In genomic region chr1:9538669-9539164, GRCh38 we compare ENCODE assay signal across 1 cellular context.
A peak's percentile ranks its signal among the peaks of the same experiment; 100 is the strongest.
TF ChIP-seq lines count a peak whose summit lies in the region.

No MANE protein-coding gene starts in this region.

TF ChIP-seq in GM12878, 131 proteins besides CTCF, POLR2A, EP300 and RAD21:
- TF ChIP-seq ZNF687 (IDR thresholded peaks at IDR 0.05) (no peak), E2F4 (IDR thresholded peaks at IDR 0.05; ENCODE audit: low read depth, low read length) (no peak), NFIC (IDR thresholded peaks at IDR 0.05; ENCODE audit: low read depth, low read length) (no peak), HDGF (IDR thresholded peaks at IDR 0.05) (0 out of 2 replicates have a peak, but pooled peaks have one; percentile 19), MLLT1 (IDR thresholded peaks at IDR 0.05) (peak; percentile 95), KDM1A (IDR thresholded peaks at IDR 0.05; ENCODE audit: borderline replicate concordance) (no peak), FOXK2 (IDR thresholded peaks at IDR 0.05) (no peak), HCFC1 (IDR thresholded peaks at IDR 0.05; ENCODE audit: low read length) (no peak), MEF2B (IDR thresholded peaks at IDR 0.05; ENCODE audit: partially characterized antibody, poor library complexity, severe bottlenecking) (peak; percentile 23), ZNF207 (IDR thresholded peaks at IDR 0.05; ENCODE audit: borderline replicate concordance) (peak; percentile 19; the same call in 1 of the 2 replicates), SIX5 (IDR thresholded peaks at IDR 0.05; ENCODE audit: low read depth, low read length, severe bottlenecking) (no peak)
